ENCODE assay signal across 1 cellular context in the genomic region with DNA sequence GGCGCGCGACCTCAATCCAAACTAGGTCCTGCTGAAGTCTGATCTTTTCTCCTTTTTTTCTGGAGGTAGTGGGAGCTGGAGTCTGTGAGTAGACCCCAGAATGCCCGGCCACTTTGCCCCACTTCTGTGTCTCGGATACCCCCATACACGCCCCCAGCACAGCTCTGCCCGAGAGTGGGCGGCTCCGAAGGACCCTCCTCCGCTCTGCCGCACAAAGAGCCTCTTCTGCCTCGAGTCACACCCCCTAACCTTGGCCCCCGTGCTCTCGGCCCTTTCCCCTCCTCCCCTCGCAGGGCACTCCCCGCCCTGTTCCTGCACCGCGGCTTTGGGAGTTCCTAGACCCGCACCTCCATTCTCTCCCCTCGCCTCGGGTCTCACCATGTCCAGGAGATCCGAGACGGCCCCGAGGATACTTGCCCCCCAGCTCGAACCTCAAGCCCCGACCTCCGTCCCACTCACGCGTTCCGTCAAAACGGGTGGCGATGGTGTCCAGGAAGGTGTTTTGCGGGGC.
TF ChIP-seq lines count a peak whose summit lies in the region.

No MANE protein-coding gene starts in this region.

TF ChIP-seq in K562, 482 proteins besides CTCF, POLR2A, EP300 and RAD21:
- TF ChIP-seq, protein P1, sequence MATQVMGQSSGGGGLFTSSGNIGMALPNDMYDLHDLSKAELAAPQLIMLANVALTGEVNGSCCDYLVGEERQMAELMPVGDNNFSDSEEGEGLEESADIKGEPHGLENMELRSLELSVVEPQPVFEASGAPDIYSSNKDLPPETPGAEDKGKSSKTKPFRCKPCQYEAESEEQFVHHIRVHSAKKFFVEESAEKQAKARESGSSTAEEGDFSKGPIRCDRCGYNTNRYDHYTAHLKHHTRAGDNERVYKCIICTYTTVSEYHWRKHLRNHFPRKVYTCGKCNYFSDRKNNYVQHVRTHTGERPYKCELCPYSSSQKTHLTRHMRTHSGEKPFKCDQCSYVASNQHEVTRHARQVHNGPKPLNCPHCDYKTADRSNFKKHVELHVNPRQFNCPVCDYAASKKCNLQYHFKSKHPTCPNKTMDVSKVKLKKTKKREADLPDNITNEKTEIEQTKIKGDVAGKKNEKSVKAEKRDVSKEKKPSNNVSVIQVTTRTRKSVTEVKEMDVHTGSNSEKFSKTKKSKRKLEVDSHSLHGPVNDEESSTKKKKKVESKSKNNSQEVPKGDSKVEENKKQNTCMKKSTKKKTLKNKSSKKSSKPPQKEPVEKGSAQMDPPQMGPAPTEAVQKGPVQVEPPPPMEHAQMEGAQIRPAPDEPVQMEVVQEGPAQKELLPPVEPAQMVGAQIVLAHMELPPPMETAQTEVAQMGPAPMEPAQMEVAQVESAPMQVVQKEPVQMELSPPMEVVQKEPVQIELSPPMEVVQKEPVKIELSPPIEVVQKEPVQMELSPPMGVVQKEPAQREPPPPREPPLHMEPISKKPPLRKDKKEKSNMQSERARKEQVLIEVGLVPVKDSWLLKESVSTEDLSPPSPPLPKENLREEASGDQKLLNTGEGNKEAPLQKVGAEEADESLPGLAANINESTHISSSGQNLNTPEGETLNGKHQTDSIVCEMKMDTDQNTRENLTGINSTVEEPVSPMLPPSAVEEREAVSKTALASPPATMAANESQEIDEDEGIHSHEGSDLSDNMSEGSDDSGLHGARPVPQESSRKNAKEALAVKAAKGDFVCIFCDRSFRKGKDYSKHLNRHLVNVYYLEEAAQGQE (CRISPR knock-in tag; IDR thresholded peaks at IDR 0.05; ENCODE audit: low read depth): peak; percentile 41; the same call in 1 of the 2 replicates
- TF ChIP-seq, protein P2, sequence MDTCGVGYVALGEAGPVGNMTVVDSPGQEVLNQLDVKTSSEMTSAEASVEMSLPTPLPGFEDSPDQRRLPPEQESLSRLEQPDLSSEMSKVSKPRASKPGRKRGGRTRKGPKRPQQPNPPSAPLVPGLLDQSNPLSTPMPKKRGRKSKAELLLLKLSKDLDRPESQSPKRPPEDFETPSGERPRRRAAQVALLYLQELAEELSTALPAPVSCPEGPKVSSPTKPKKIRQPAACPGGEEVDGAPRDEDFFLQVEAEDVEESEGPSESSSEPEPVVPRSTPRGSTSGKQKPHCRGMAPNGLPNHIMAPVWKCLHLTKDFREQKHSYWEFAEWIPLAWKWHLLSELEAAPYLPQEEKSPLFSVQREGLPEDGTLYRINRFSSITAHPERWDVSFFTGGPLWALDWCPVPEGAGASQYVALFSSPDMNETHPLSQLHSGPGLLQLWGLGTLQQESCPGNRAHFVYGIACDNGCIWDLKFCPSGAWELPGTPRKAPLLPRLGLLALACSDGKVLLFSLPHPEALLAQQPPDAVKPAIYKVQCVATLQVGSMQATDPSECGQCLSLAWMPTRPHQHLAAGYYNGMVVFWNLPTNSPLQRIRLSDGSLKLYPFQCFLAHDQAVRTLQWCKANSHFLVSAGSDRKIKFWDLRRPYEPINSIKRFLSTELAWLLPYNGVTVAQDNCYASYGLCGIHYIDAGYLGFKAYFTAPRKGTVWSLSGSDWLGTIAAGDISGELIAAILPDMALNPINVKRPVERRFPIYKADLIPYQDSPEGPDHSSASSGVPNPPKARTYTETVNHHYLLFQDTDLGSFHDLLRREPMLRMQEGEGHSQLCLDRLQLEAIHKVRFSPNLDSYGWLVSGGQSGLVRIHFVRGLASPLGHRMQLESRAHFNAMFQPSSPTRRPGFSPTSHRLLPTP (IDR thresholded peaks at IDR 0.05; ENCODE audit: borderline replicate concordance, extremely low read depth, insufficient read length): no peak
- TF ChIP-seq, protein P3, sequence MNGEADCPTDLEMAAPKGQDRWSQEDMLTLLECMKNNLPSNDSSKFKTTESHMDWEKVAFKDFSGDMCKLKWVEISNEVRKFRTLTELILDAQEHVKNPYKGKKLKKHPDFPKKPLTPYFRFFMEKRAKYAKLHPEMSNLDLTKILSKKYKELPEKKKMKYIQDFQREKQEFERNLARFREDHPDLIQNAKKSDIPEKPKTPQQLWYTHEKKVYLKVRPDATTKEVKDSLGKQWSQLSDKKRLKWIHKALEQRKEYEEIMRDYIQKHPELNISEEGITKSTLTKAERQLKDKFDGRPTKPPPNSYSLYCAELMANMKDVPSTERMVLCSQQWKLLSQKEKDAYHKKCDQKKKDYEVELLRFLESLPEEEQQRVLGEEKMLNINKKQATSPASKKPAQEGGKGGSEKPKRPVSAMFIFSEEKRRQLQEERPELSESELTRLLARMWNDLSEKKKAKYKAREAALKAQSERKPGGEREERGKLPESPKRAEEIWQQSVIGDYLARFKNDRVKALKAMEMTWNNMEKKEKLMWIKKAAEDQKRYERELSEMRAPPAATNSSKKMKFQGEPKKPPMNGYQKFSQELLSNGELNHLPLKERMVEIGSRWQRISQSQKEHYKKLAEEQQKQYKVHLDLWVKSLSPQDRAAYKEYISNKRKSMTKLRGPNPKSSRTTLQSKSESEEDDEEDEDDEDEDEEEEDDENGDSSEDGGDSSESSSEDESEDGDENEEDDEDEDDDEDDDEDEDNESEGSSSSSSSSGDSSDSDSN (IDR thresholded peaks at IDR 0.05; ENCODE audit: borderline replicate concordance in 1 of 2, low read depth in 2 of 2, low read length in 2 of 2): peak in 1 of 2 experiments; percentile 31; a peak in 1 of 4 replicates
- TF ChIP-seq MIER1 (IDR thresholded peaks at IDR 0.05; ENCODE audit: low read depth) (peak; percentile 85; the same call in 1 of the 2 replicates), FOXM1 (IDR thresholded peaks at IDR 0.05; ENCODE audit: low read depth) (no peak), FOXM1 (CRISPR knock-in tag; IDR thresholded peaks at IDR 0.05; ENCODE audit: low read depth) (peak; percentile 20; the same call in 1 of the 2 replicates)
TF ChIP-seq in K562: peak in this region for 4.
